In genomic region chr1:3906672-3907020, GRCh38 we compare ENCODE assay signal across 15 cellular contexts.
"Had no signal": no experiment of that assay in that cellular context is flagged by ENCODE, and none has a peak within 500 bp of the region (broad histone marks: within the 10 kb centered on the region; RNA-seq: fewer than 3 reads in every experiment).

No MANE protein-coding gene starts in this region.

- H2AFZ ChIP-seq: hepatocyte had no signal

- H3K9me3 Mint-ChIP-seq: endodermal cell; natural killer cell; neural crest cell; stimulated activated effector memory CD8-positive, alpha-beta T cell treated with anti-CD3 and anti-CD28 coated beads, Interleukin-12 subunit alpha, Interleukin-12 subunit beta, amount 100 ng/mL, for 72 hours; type B pancreatic cell had no signal

- H3K4me3 ChIP-seq: coronary artery, hepatocyte, pancreas, smooth muscle cell, suprapubic skin, thyroid gland had no signal

- ATAC-seq: foreskin keratinocyte, natural killer cell, pancreas, right cardiac atrium had no signal

- H3K4me2 ChIP-seq: hepatocyte, smooth muscle cell had no signal

- H3K36me3 ChIP-seq: pancreas, suprapubic skin, thyroid gland had no signal

- H3K27ac ChIP-seq: coronary artery, foreskin keratinocyte, hepatocyte, pancreas, suprapubic skin, thyroid gland had no signal

- H3K9me3 ChIP-seq: pancreas, suprapubic skin, thyroid gland had no signal

- H3K27ac Mint-ChIP-seq: endodermal cell; natural killer cell; progenitor cell of endocrine pancreas; stimulated activated effector memory CD8-positive, alpha-beta T cell treated with anti-CD3 and anti-CD28 coated beads, Interleukin-12 subunit alpha, Interleukin-12 subunit beta, amount 100 ng/mL, for 72 hours; type B pancreatic cell had no signal

- H3K4me3 Mint-ChIP-seq: endodermal cell; natural killer cell; neural crest cell; stimulated activated effector memory CD8-positive, alpha-beta T cell treated with anti-CD3 and anti-CD28 coated beads, Interleukin-12 subunit alpha, Interleukin-12 subunit beta, amount 100 ng/mL, for 72 hours; type B pancreatic cell had no signal

- H3K27me3 ChIP-seq: hepatocyte, pancreas, thyroid gland had no signal

- H3K36me3 Mint-ChIP-seq: natural killer cell; stimulated activated effector memory CD8-positive, alpha-beta T cell treated with anti-CD3 and anti-CD28 coated beads, Interleukin-12 subunit alpha, Interleukin-12 subunit beta, amount 100 ng/mL, for 72 hours; type B pancreatic cell had no signal

- H3K4me1 ChIP-seq: foreskin keratinocyte, pancreas had no signal

- DNase-seq: effector CD4-positive, alpha-beta T cell; foreskin keratinocyte; natural killer cell; pancreas; right cardiac atrium; thyroid gland had no signal
